Comparison of ENCODE assay signal across 1 cellular context in genomic region chr12:1804545-1805332, GRCh38.
A peak's percentile ranks its signal among the peaks of the same experiment; 100 is the strongest.
TF ChIP-seq lines count a peak whose summit lies in the region.

No MANE protein-coding gene starts in this region.

TF ChIP-seq in HepG2, 621 proteins besides CTCF, POLR2A, EP300 and RAD21 (continued from another document):
- TF ChIP-seq PAXIP1 (CRISPR knock-in tag; conservative IDR thresholded peaks at IDR 0.05) (no peak), NR0B2 (CRISPR knock-in tag; IDR thresholded peaks at IDR 0.05) (no peak), GPBP1L1 (CRISPR knock-in tag; IDR thresholded peaks at IDR 0.05) (no peak), TBX2 (CRISPR knock-in tag; IDR thresholded peaks at IDR 0.05; ENCODE audit: borderline replicate concordance) (no peak), ZNF7 (CRISPR knock-in tag; IDR thresholded peaks at IDR 0.05) (no peak), ZFP41 (CRISPR knock-in tag; IDR thresholded peaks at IDR 0.05; ENCODE audit: borderline replicate concordance) (no peak), ZNF567 (CRISPR knock-in tag; IDR thresholded peaks at IDR 0.05; ENCODE audit: borderline replicate concordance) (no peak), ZNF251 (CRISPR knock-in tag; IDR thresholded peaks at IDR 0.05) (no peak), SOX6 (IDR thresholded peaks at IDR 0.05) (no peak), SOX6 (CRISPR knock-in tag; IDR thresholded peaks at IDR 0.05) (no peak), GATAD2A (CRISPR knock-in tag; IDR thresholded peaks at IDR 0.05) (no peak), ZNF891 (CRISPR knock-in tag; IDR thresholded peaks at IDR 0.05) (no peak), SAP130 (CRISPR knock-in tag; IDR thresholded peaks at IDR 0.05; ENCODE audit: low read depth) (no peak; the same call in 1 of the 2 replicates), ZHX2 (IDR thresholded peaks at IDR 0.05; ENCODE audit: low read depth) (no peak), ZHX2 (CRISPR knock-in tag; IDR thresholded peaks at IDR 0.05; ENCODE audit: borderline replicate concordance) (no peak), CSRNP2 (CRISPR knock-in tag; conservative IDR thresholded peaks at IDR 0.05; ENCODE audit: low read depth) (no peak), YY1 (IDR thresholded peaks at IDR 0.05; ENCODE audit: insufficient read depth, insufficient replicate concordance, low read depth, low read length) (peak; percentile 89)
